ENCODE assay signal across 18 cellular contexts in genomic region chr17:65463242-65463641, GRCh38.
DNase-seq lines count a peak whose midpoint lies in the region; ATAC-seq, FAIRE-seq and TF ChIP-seq lines count a peak whose summit lies in the region.
"Had no signal": no experiment of that assay in that cellular context is flagged by ENCODE, and none has a peak within 500 bp of the region (broad histone marks: within the 10 kb centered on the region; RNA-seq: fewer than 3 reads in every experiment).

No MANE protein-coding gene starts in this region.

- H3K27ac Mint-ChIP-seq in astrocyte (ENCODE audit: unreplicated experiment) (no peak overlapping the region), osteocyte (ENCODE audit: unreplicated experiment) (no peak overlapping the region)
- H3K27ac Mint-ChIP-seq: CD4-positive, CD25-positive, alpha-beta regulatory T cell; effector memory CD8-positive, alpha-beta T cell; progenitor cell of endocrine pancreas; stimulated activated naive CD8-positive, alpha-beta T cell treated with anti-CD3 and anti-CD28 coated beads, Interleukin-15, Interleukin-2, amounts not matched to agents 100 ng/mL and 50 ng/mL, for 24 hours; T-helper 1 cell treated with Interleukin-12 subunit alpha and Interleukin-12 subunit beta and Interleukin-4 antibody, amounts not matched to agents 30 μg/mL and 1 μg/mL, for 36 hours had no signal

- no peak overlapping the region for H3K4me3 Mint-ChIP-seq in astrocyte (ENCODE audit: unreplicated experiment)
- no peak overlapping the region for H3K4me3 Mint-ChIP-seq in osteocyte (ENCODE audit: unreplicated experiment)
- H3K4me3 Mint-ChIP-seq: activated T-cell treated with anti-CD3 and anti-CD28 coated beads, Interleukin-2, amount 50 U/mL, for 4 hours; CD4-positive, CD25-positive, alpha-beta regulatory T cell; effector memory CD8-positive, alpha-beta T cell; stimulated activated naive CD8-positive, alpha-beta T cell treated with anti-CD3 and anti-CD28 coated beads, Interleukin-15, Interleukin-2, amounts not matched to agents 100 ng/mL and 50 ng/mL, for 24 hours; T-helper 1 cell treated with Interleukin-12 subunit alpha and Interleukin-12 subunit beta and Interleukin-4 antibody, amounts not matched to agents 30 μg/mL and 1 μg/mL, for 36 hours had no signal

- no peak overlapping the region for H3K9ac ChIP-seq in astrocyte (ENCODE audit: low read length)

- H3K27me3 ChIP-seq in astrocyte (ENCODE audit: insufficient read depth, low read length) (peaks cover 6% of the 10 kb centered on the region), upper lobe of right lung (no peaks in the 10 kb centered on the region), small intestine (ENCODE audit: control insufficient read depth in 2 of 2, insufficient read depth in 2 of 2, low read length in 2 of 2) (peaks cover 0 to 3% of the 10 kb centered on the region in 2 donors)

- no peaks in the 10 kb centered on the region for H3K36me3 Mint-ChIP-seq in astrocyte (ENCODE audit: low read depth, unreplicated experiment)
- H3K36me3 Mint-ChIP-seq in osteocyte (ENCODE audit: unreplicated experiment) = no peaks in the 10 kb centered on the region
- H3K36me3 Mint-ChIP-seq: CD4-positive, CD25-positive, alpha-beta regulatory T cell had no signal

- H3K79me2 ChIP-seq in astrocyte (ENCODE audit: insufficient read depth, low read length) = no peaks in the 10 kb centered on the region

- H3K9me3 Mint-ChIP-seq in astrocyte (ENCODE audit: unreplicated experiment) = peaks cover 2% of the 10 kb centered on the region
- peaks cover 9% of the 10 kb centered on the region for H3K9me3 Mint-ChIP-seq in osteocyte (ENCODE audit: unreplicated experiment)
- H3K9me3 Mint-ChIP-seq: activated T-cell treated with anti-CD3 and anti-CD28 coated beads, Interleukin-2, amount 50 U/mL, for 4 hours; CD4-positive, CD25-positive, alpha-beta regulatory T cell; effector memory CD8-positive, alpha-beta T cell; stimulated activated naive CD8-positive, alpha-beta T cell treated with anti-CD3 and anti-CD28 coated beads, Interleukin-15, Interleukin-2, amounts not matched to agents 100 ng/mL and 50 ng/mL, for 24 hours; T-helper 1 cell treated with Interleukin-12 subunit alpha and Interleukin-12 subunit beta and Interleukin-4 antibody, amounts not matched to agents 30 μg/mL and 1 μg/mL, for 36 hours had no signal

- FAIRE-seq in astrocyte (lab: Jason Lieb, UNC) (no peak), small intestine (lab: Jason Lieb, UNC) (no peak)
- FAIRE-seq: G401.6 had no signal

- TF ChIP-seq CTCF in astrocyte (IDR thresholded peaks at IDR 0.05; ENCODE audit: insufficient read depth, low read depth, low read length) (no peak), fibroblast of villous mesenchyme (IDR thresholded peaks at IDR 0.05; ENCODE audit: insufficient read depth, low read depth, low read length) (no peak), upper lobe of right lung (IDR thresholded peaks at IDR 0.05) (no peak), osteocyte (IDR thresholded peaks at IDR 0.05) (no peak)

- peaks cover 2% of the 10 kb centered on the region for H3K4me1 Mint-ChIP-seq in astrocyte (ENCODE audit: low read depth, unreplicated experiment)
- H3K4me1 Mint-ChIP-seq in osteocyte (ENCODE audit: unreplicated experiment) = no peaks in the 10 kb centered on the region

- no peaks in the 10 kb centered on the region for H4K20me1 ChIP-seq in astrocyte (ENCODE audit: insufficient read depth, low read length)

- H3K36me3 ChIP-seq in astrocyte (ENCODE audit: insufficient read depth, low read length) (no peaks in the 10 kb centered on the region), upper lobe of right lung (no peaks in the 10 kb centered on the region), small intestine (ENCODE audit: control insufficient read depth in 2 of 2, insufficient read depth in 2 of 2, low read length in 2 of 2) (no peaks in the 10 kb centered on the region)

- no peaks in the 10 kb centered on the region for H3K9me3 ChIP-seq in astrocyte (ENCODE audit: insufficient read depth, low read depth, low read length)
- no peaks in the 10 kb centered on the region for H3K9me3 ChIP-seq in upper lobe of right lung
- no peaks in the 10 kb centered on the region for H3K9me3 ChIP-seq in small intestine (ENCODE audit: control insufficient read depth, low read depth)

- H3K4me1 ChIP-seq in astrocyte (ENCODE audit: insufficient read depth, low read length) = no peaks in the 10 kb centered on the region
- H3K4me1 ChIP-seq in upper lobe of right lung = peaks cover 17% of the 10 kb centered on the region
- H3K4me1 ChIP-seq in small intestine (ENCODE audit: control insufficient read depth in 2 of 2, insufficient read depth in 1 of 2, low read depth in 1 of 2, low read length in 1 of 2) = no peaks in the 10 kb centered on the region

- intact Hi-C loops in upper lobe of right lung (cut with DNase I) = loop anchor here (10.0 kb wide), 1 partner anchor 92 kb away; no protein-coding TSS in a partner anchor

- H3K4me3 ChIP-seq in astrocyte (ENCODE audit: insufficient read depth, low read depth, low read length) (no peak overlapping the region), fibroblast of villous mesenchyme (ENCODE audit: low read depth, low read length) (no peak overlapping the region), upper lobe of right lung (no peak overlapping the region), small intestine (ENCODE audit: low read depth in 1 of 2, low read length in 2 of 2) (no peak overlapping the region)

- H3K27ac ChIP-seq in astrocyte (ENCODE audit: low read depth, low read length) (no peak overlapping the region), upper lobe of right lung (peak overlapping the region; percentile 85), small intestine (ENCODE audit: low read depth in 1 of 2, low read length in 1 of 2) (no peak overlapping the region)

- DNase-seq in astrocyte (ENCODE audit: low read depth) (peak; percentile 34), fibroblast of villous mesenchyme (ENCODE audit: low read depth) (peak; percentile 87), mucosa of gallbladder (ENCODE audit: low spot score) (peak; percentile 34), upper lobe of right lung (peak; percentile 85), NCI-H2081 (lab: John Stamatoyannopoulos, UW) (no peak), GM19240 (ENCODE audit: insufficient read length, low spot score) (no peak), osteocyte (ENCODE audit: extremely low spot score, unreplicated experiment) (no peak), small intestine (no peak)
- DNase-seq: activated CD4-positive, alpha-beta T cell treated with anti-CD3 and anti-CD28 coated beads for 48 hours; activated T-cell treated with anti-CD3 and anti-CD28 coated beads, Interleukin-2, amount 50 U/mL, for 4 hours; CD4-positive, CD25-positive, alpha-beta regulatory T cell; effector memory CD8-positive, alpha-beta T cell; NCI-H1048; PC-3 had no signal

- H2AFZ ChIP-seq in astrocyte (ENCODE audit: low read depth, low read length) = no peak overlapping the region

- H3K4me2 ChIP-seq in astrocyte (ENCODE audit: low read length) = no peak overlapping the region

- peak; percentile 97 for ATAC-seq in upper lobe of right lung
- ATAC-seq: activated T-cell treated with anti-CD3 and anti-CD28 coated beads, Interleukin-2, amount 50 U/mL, for 4 hours; effector memory CD8-positive, alpha-beta T cell; PC-3 had no signal

- WGBS in small intestine, 3 donors = 74 to 88% (median 87%) methylated on average over 9 of the region's 9 CpGs

- H3K27me3 Mint-ChIP-seq in astrocyte (ENCODE audit: low read depth, unreplicated experiment) = peaks cover 10% of the 10 kb centered on the region
- H3K27me3 Mint-ChIP-seq in osteocyte (ENCODE audit: unreplicated experiment) = peaks cover 35% of the 10 kb centered on the region
- H3K27me3 Mint-ChIP-seq: CD4-positive, CD25-positive, alpha-beta regulatory T cell had no signal

Comparison
In these comparisons a context has a peak if more than half of its experiments do, and no peak if none do; other contexts are left out.
1. DNase-seq: peak in astrocyte (single experiment), fibroblast of villous mesenchyme (single experiment), mucosa of gallbladder (single experiment) and upper lobe of right lung (single experiment); none in NCI-H2081 (0 of 2), GM19240 (single experiment), osteocyte (single experiment) and small intestine (single experiment).